12 cellular contexts compared by ENCODE assay signal in the genomic region with DNA sequence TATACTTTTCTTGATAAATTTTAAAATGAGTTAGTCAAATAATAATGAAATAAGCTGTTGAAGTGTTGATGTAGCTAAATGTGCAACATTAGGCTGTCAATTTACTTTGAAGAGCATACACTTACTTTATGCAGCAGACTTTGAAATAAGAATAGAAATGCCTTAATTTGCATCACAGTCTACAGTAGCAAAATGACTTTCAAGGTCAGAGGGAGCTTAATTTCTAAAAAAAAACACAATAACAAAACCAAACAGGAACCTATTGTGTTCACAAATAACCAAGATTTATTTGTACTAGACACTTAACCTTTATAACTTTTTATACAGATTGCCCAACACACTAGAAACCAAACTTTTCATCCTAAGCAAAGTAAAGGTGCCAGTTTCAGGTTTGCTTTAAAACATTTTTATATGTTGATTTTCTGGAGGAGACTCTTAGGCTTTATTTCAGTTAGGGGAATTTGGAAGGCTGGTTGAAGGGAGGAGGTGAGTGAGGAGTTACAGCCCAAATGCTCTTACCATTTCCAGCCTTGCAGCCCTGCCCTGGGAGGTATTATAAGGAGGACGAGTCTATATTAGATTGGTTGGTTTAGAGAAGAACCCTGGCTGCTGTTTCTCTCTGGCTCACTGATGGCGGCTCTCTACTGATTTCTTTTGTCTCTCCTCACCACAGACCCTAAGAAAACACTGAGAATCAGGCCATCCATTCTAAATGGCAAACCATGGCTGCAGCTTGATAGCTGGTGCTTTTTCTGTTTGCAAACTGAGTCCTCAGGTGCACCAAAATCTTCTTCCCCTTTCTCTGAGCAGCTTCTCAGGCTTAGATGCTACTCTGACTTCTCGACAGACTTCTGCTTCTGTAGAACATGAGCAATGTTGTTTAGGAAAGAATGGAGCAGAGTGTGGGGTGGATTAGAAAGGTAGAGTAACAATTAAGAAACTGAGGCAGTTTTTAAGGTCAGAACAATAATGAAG.
DNase-seq lines count a peak whose midpoint lies in the region; ATAC-seq and FAIRE-seq lines count a peak whose summit lies in the region.
"Had no signal": no experiment of that assay in that cellular context is flagged by ENCODE, and none has a peak within 500 bp of the region (broad histone marks: within the 10 kb centered on the region; RNA-seq: fewer than 3 reads in every experiment).

No MANE protein-coding gene starts in this region.

- DNase-seq in SKM-1 treated with dmso at 0.1 percent for 144 hours (lab: John Stamatoyannopoulos, UW; ENCODE audit: unreplicated experiment) (peak; percentile 2), SKM-1 (lab: John Stamatoyannopoulos, UW; ENCODE audit: unreplicated experiment) (no peak), urothelium cell line (ENCODE audit: low spot score) (no peak), NCI-H345 treated with DMSO at 0.1 percent for 48 hours (lab: John Stamatoyannopoulos, UW; ENCODE audit: unreplicated experiment) (no peak)
- DNase-seq in stimulated activated naive CD8-positive, alpha-beta T cell treated with anti-CD3 and anti-CD28 coated beads, Interleukin-15, Interleukin-2, amounts not matched to agents 100 U/mL and 50 U/mL, for 24 hours: no peak
- DNase-seq in activated CD4-positive, alpha-beta T cell treated with anti-CD3 and anti-CD28 coated beads for 48 hours: no peak
- DNase-seq: activated CD8-positive, alpha-beta memory T cell treated with anti-CD3 and anti-CD28 coated beads, Interleukin-2, amount 10 ng/mL, durations not matched to agents 7 days and 5 days; erythroblast; NCI-H2171 treated with DMSO at 0.1 percent for 48 hours; uterus had no signal

- peak; percentile 5 for FAIRE-seq in urothelium cell line (lab: Jason Lieb, UNC)

- peak; percentile 68 for ATAC-seq in HG02571 (IDR thresholded peaks at IDR 0.05; ENCODE audit: unreplicated experiment)
- ATAC-seq in HG03565 (IDR thresholded peaks at IDR 0.05; ENCODE audit: unreplicated experiment): peak; percentile 63
- no peak for ATAC-seq in stimulated activated naive CD8-positive, alpha-beta T cell treated with anti-CD3 and anti-CD28 coated beads, Interleukin-15, Interleukin-2, amounts not matched to agents 100 U/mL and 50 U/mL, for 24 hours
- ATAC-seq: activated CD8-positive, alpha-beta memory T cell treated with anti-CD3 and anti-CD28 coated beads, Interleukin-2, amount 10 ng/mL, durations not matched to agents 7 days and 5 days had no signal
